22 cellular contexts compared by ENCODE assay signal in genomic region chr11:126824035-126824607, GRCh38.
DNase-seq lines count a peak whose midpoint lies in the region; ATAC-seq and TF ChIP-seq lines count a peak whose summit lies in the region.
"Had no signal": no experiment of that assay in that cellular context is flagged by ENCODE, and none has a peak within 500 bp of the region (broad histone marks: within the 10 kb centered on the region; RNA-seq: fewer than 3 reads in every experiment).

No MANE protein-coding gene starts in this region.

- H3K27me3 ChIP-seq in hepatocyte, result peaks cover 20% of the 10 kb centered on the region
- H3K27me3 ChIP-seq: ascending aorta had no signal

- peak overlapping the region; percentile 20 for H3K4me3 Mint-ChIP-seq in WTC11
- H3K4me3 Mint-ChIP-seq: activated CD4-positive, alpha-beta memory T cell treated with anti-CD3 and anti-CD28 coated beads for 36 hours; activated naive CD4-positive, alpha-beta T cell treated with anti-CD3 and anti-CD28 coated beads, Interleukin-2, amount 10 ng/mL, durations not matched to agents 7 days and 5 days; effector memory CD8-positive, alpha-beta T cell; nephron progenitor cell had no signal

- no peak overlapping the region for H3K4me2 ChIP-seq in hepatocyte

- peaks cover 20% of the 10 kb centered on the region for H3K9me3 Mint-ChIP-seq in WTC11
- H3K9me3 Mint-ChIP-seq: activated CD4-positive, alpha-beta memory T cell treated with anti-CD3 and anti-CD28 coated beads for 36 hours; activated naive CD4-positive, alpha-beta T cell treated with anti-CD3 and anti-CD28 coated beads, Interleukin-2, amount 10 ng/mL, durations not matched to agents 7 days and 5 days; effector memory CD8-positive, alpha-beta T cell; nephron progenitor cell had no signal

- H3K4me1 ChIP-seq in hepatocyte (ENCODE audit: insufficient read depth), result no peaks in the 10 kb centered on the region
- H3K4me1 ChIP-seq: ascending aorta, BE2C, psoas muscle had no signal

- TF ChIP-seq CTCF in WTC11 (IDR thresholded peaks at IDR 0.05) (no peak), hepatocyte (IDR thresholded peaks at IDR 0.05; ENCODE audit: poor library complexity) (no peak)

- H2AFZ ChIP-seq in hepatocyte, result no peak overlapping the region

- H3K27me3 Mint-ChIP-seq in WTC11 (ENCODE audit: low read depth), result no peaks in the 10 kb centered on the region
- H3K27me3 Mint-ChIP-seq: activated CD4-positive, alpha-beta memory T cell treated with anti-CD3 and anti-CD28 coated beads for 36 hours had no signal

- no peak overlapping the region for H3K4me3 ChIP-seq in hepatocyte
- H3K4me3 ChIP-seq: ascending aorta, psoas muscle had no signal

- no peaks in the 10 kb centered on the region for H3K36me3 ChIP-seq in hepatocyte (replicated peaks; ENCODE audit: insufficient read depth, low read depth)
- H3K36me3 ChIP-seq: ascending aorta, BE2C had no signal

- peaks cover 24% of the 10 kb centered on the region for H3K4me1 Mint-ChIP-seq in WTC11
- H3K4me1 Mint-ChIP-seq: activated naive CD4-positive, alpha-beta T cell treated with anti-CD3 and anti-CD28 coated beads, Interleukin-2, amount 10 ng/mL, durations not matched to agents 7 days and 5 days had no signal

- CTCF ChIA-PET in WTC11 (lab: Charles Lee), result interaction anchor here (1.0 to 2.6 kb wide), 5 partner anchors 33 to 250 kb away, joined by 3 to 7 read pairs (median 3); no protein-coding TSS in a partner anchor

- H3K27ac Mint-ChIP-seq in WTC11, result peak overlapping the region; percentile 51
- H3K27ac Mint-ChIP-seq: activated CD4-positive, alpha-beta memory T cell treated with anti-CD3 and anti-CD28 coated beads for 36 hours; activated naive CD4-positive, alpha-beta T cell treated with anti-CD3 and anti-CD28 coated beads, Interleukin-2, amount 10 ng/mL, durations not matched to agents 7 days and 5 days; effector memory CD8-positive, alpha-beta T cell; nephron progenitor cell had no signal

- no peaks in the 10 kb centered on the region for H3K79me2 ChIP-seq in hepatocyte

- DNase-seq in NCI-H1436 (lab: John Stamatoyannopoulos, UW) (peak; percentile 52), NCI-H1436 treated with DMSO at 0.1 percent for 48 hours (lab: John Stamatoyannopoulos, UW) (no peak), NCI-H2107 (lab: John Stamatoyannopoulos, UW) (peak; percentile 65), WTC11 (ENCODE audit: low spot score) (peak; percentile 45), hepatocyte (ENCODE audit: low spot score) (no peak), NAMALWA (ENCODE audit: low spot score) (no peak)
- DNase-seq: activated CD4-positive, alpha-beta memory T cell treated with anti-CD3 and anti-CD28 coated beads for 36 hours; activated naive CD4-positive, alpha-beta T cell treated with anti-CD3 and anti-CD28 coated beads, Interleukin-2, amount 10 ng/mL, durations not matched to agents 7 days and 5 days; activated T-cell treated with anti-CD3 and anti-CD28 coated beads, Interleukin-2, amount 50 U/mL, for 1 hour; BE2C; cerebellar nuclear complex; effector memory CD8-positive, alpha-beta T cell; NCI-H446; nephron progenitor cell; OCI-M1; psoas muscle; SHP77 treated with DMSO at 0.1 percent for 48 hours; stimulated activated CD8-positive, alpha-beta memory T cell treated with anti-CD3 and anti-CD28 coated beads, Interleukin-4, amount 100 ng/mL, for 48 hours; T-helper 1 cell had no signal

- no peaks in the 10 kb centered on the region for H3K9me3 ChIP-seq in hepatocyte (ENCODE audit: low read depth)
- H3K9me3 ChIP-seq: ascending aorta, BE2C, psoas muscle had no signal

- POLR2A ChIA-PET in WTC11 (lab: Charles Lee), result interaction anchor here (0.5 kb wide), 1 partner anchor 455 kb away, joined by 3 read pairs; no protein-coding TSS in a partner anchor

- H3K9me2 ChIP-seq in hepatocyte (replicated peaks; ENCODE audit: insufficient read depth), result no peaks in the 10 kb centered on the region

- ATAC-seq in WTC11, result peak; percentile 69
- ATAC-seq in HG02571 (IDR thresholded peaks at IDR 0.05; ENCODE audit: unreplicated experiment), result no peak
- ATAC-seq in GM19455 (IDR thresholded peaks at IDR 0.05; ENCODE audit: unreplicated experiment), result no peak
- ATAC-seq: effector memory CD8-positive, alpha-beta T cell; psoas muscle had no signal

- H3K36me3 Mint-ChIP-seq in WTC11, result peaks cover 15% of the 10 kb centered on the region
- H3K36me3 Mint-ChIP-seq: activated CD4-positive, alpha-beta memory T cell treated with anti-CD3 and anti-CD28 coated beads for 36 hours; activated naive CD4-positive, alpha-beta T cell treated with anti-CD3 and anti-CD28 coated beads, Interleukin-2, amount 10 ng/mL, durations not matched to agents 7 days and 5 days had no signal

- 42% methylated on average over 7 of the region's 7 CpGs for WGBS in hepatocyte (ENCODE audit: low lambda C conversion rate, missing lambda C conversion rate)

- no peaks in the 10 kb centered on the region for H4K20me1 ChIP-seq in hepatocyte (ENCODE audit: insufficient read depth, poor library complexity, severe bottlenecking)

- no peak overlapping the region for H3K27ac ChIP-seq in hepatocyte
- H3K27ac ChIP-seq: ascending aorta, psoas muscle had no signal

TF ChIP-seq in WTC11, 78 proteins besides CTCF, POLR2A, EP300 and RAD21:
- TF ChIP-seq CREM (CRISPR knock-in tag; IDR thresholded peaks at IDR 0.05) (no peak), FOXP4 (CRISPR knock-in tag; IDR thresholded peaks at IDR 0.05) (peak; percentile 42; the same call in 1 of the 2 replicates), GRHL2 (CRISPR knock-in tag; IDR thresholded peaks at IDR 0.05; ENCODE audit: insufficient replicate concordance, severe bottlenecking) (no peak), ZNF423 (CRISPR knock-in tag; IDR thresholded peaks at IDR 0.05) (peak; percentile 85), CBFB (CRISPR knock-in tag; IDR thresholded peaks at IDR 0.05; ENCODE audit: low read depth) (no peak), MXD4 (CRISPR knock-in tag; IDR thresholded peaks at IDR 0.05; ENCODE audit: borderline replicate concordance) (no peak)

Comparison
In these comparisons a context has a peak if more than half of its experiments do, and no peak if none do; other contexts are left out.
1. DNase-seq: peak in NCI-H1436 (single experiment), NCI-H2107 (single experiment) and WTC11 (single experiment); none in NCI-H1436 treated with DMSO at 0.1 percent for 48 hours (single experiment), hepatocyte (single experiment) and NAMALWA (single experiment).